9 cellular contexts compared by ENCODE assay signal in genomic region chr9:124133752-124134151, GRCh38.
A peak's percentile ranks its signal among the peaks of the same experiment; 100 is the strongest.
DNase-seq lines count a peak whose midpoint lies in the region; ATAC-seq and FAIRE-seq lines count a peak whose summit lies in the region.
"Had no signal": no experiment of that assay in that cellular context is flagged by ENCODE, and none has a peak within 500 bp of the region (broad histone marks: within the 10 kb centered on the region; RNA-seq: fewer than 3 reads in every experiment).

No MANE protein-coding gene starts in this region.

- DNase-seq in SIG-M5 treated with dmso at 0.1 percent for 504 hours (lab: John Stamatoyannopoulos, UW; ENCODE audit: unreplicated experiment) (peak; percentile 30), SIG-M5 (lab: John Stamatoyannopoulos, UW) (no peak), MV-4-11 (lab: John Stamatoyannopoulos, UW) (peak; percentile 61), cerebellar cortex (ENCODE audit: low spot score) (peak; percentile 35), myocyte (ENCODE audit: low read depth) (peak; percentile 35), middle frontal gyrus (ENCODE audit: extremely low spot score, low spot score) (no peak), urothelium cell line (ENCODE audit: low spot score) (no peak)

- no peak for FAIRE-seq in urothelium cell line (lab: Jason Lieb, UNC)

- no peak for ATAC-seq in HG02840 (IDR thresholded peaks at IDR 0.05; ENCODE audit: low FRiP score, unreplicated experiment)
- ATAC-seq: T-cell had no signal

Comparison
In these comparisons a context has a peak if more than half of its experiments do, and no peak if none do; other contexts are left out.
1. DNase-seq: peak in SIG-M5 treated with dmso at 0.1 percent for 504 hours (single experiment), MV-4-11 (single experiment), cerebellar cortex (single experiment) and myocyte (single experiment); none in SIG-M5 (single experiment), middle frontal gyrus (single experiment) and urothelium cell line (single experiment).